In the genomic region with DNA sequence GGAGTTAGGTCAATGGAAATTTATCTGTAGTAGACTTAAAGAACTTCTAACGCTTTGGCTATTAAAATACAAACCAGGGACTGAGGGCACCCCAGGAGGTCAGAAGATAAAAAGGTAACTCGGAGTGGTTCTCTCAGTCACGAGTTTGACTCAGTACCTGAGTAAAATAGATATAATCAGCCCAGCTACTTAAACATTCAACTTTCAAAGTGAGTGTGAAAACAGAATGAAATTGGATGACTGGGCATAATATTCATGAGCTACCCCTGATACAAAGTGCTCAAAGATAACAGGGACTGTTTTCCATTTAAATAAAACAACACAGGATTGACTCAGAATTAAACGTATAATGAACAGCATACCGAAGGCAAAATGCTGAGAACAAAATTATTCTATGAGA, we compare ENCODE assay signal across 2 cellular contexts.
TF ChIP-seq lines count a peak whose summit lies in the region.

No MANE protein-coding gene starts in this region.

TF ChIP-seq in A549, 52 proteins besides CTCF, POLR2A, EP300 and RAD21 (continued from another document):
- TF ChIP-seq, protein P1, sequence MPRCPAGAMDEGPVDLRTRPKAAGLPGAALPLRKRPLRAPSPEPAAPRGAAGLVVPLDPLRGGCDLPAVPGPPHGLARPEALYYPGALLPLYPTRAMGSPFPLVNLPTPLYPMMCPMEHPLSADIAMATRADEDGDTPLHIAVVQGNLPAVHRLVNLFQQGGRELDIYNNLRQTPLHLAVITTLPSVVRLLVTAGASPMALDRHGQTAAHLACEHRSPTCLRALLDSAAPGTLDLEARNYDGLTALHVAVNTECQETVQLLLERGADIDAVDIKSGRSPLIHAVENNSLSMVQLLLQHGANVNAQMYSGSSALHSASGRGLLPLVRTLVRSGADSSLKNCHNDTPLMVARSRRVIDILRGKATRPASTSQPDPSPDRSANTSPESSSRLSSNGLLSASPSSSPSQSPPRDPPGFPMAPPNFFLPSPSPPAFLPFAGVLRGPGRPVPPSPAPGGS (IDR thresholded peaks at IDR 0.05): no peak
- TF ChIP-seq GATA3 (IDR thresholded peaks at IDR 0.05; ENCODE audit: borderline replicate concordance) (no peak), NFE2L2 (conservative IDR thresholded peaks at IDR 0.05; ENCODE audit: low read length) (peak; percentile 54), CBX2 (IDR thresholded peaks at IDR 0.05; ENCODE audit: borderline replicate concordance, low read depth) (no peak), JUN (IDR thresholded peaks at IDR 0.05) (no peak)

TF ChIP-seq in GM12878, 131 proteins besides CTCF, POLR2A, EP300 and RAD21 (continued from another document):
- TF ChIP-seq RCOR1 (conservative IDR thresholded peaks at IDR 0.05; ENCODE audit: low read depth, low read length): no peak
